In genomic region chr4:149702414-149703108, GRCh38 we compare ENCODE assay signal across 18 cellular contexts.
"Had no signal": no experiment of that assay in that cellular context is flagged by ENCODE, and none has a peak within 500 bp of the region (broad histone marks: within the 10 kb centered on the region; RNA-seq: fewer than 3 reads in every experiment).

No MANE protein-coding gene starts in this region.

- H3K4me3 ChIP-seq: body of pancreas, lung, neural progenitor cell, ovary, testis, upper lobe of right lung had no signal

- H3K9me3 Mint-ChIP-seq: central memory CD8-positive, alpha-beta T cell; dendritic cell treated with granulocyte-macrophage colony-stimulating factor and Interleukin-4, amounts not matched to agents 40 ng/mL and 50 ng/mL, for 4 days; neural progenitor cell; stimulated activated naive CD8-positive, alpha-beta T cell treated with anti-CD3 and anti-CD28 coated beads, Interleukin-15, Interleukin-2, amounts not matched to agents 100 ng/mL and 50 ng/mL, for 24 hours had no signal

- H3K27me3 Mint-ChIP-seq: central memory CD8-positive, alpha-beta T cell; dendritic cell treated with granulocyte-macrophage colony-stimulating factor and Interleukin-4, amounts not matched to agents 40 ng/mL and 50 ng/mL, for 4 days; stimulated activated naive CD8-positive, alpha-beta T cell treated with anti-CD3 and anti-CD28 coated beads, Interleukin-15, Interleukin-2, amounts not matched to agents 100 ng/mL and 50 ng/mL, for 24 hours had no signal

- ATAC-seq: activated naive CD4-positive, alpha-beta T cell treated with anti-CD3 and anti-CD28 coated beads, Interleukin-2, amount 50 U/mL, for 72 hours; body of pancreas; upper lobe of right lung had no signal

- DNase-seq: activated CD4-positive, alpha-beta T cell treated with anti-CD3 and anti-CD28 coated beads, Interleukin-2, amount 50 U/mL, for 1 hour; activated T-cell treated with anti-CD3 and anti-CD28 coated beads, Interleukin-2, amount 50 U/mL, for 1 hour; amniotic stem cell; body of pancreas; glutamatergic neuron; immature natural killer cell; midbrain; ovary; stimulated activated CD4-positive, alpha-beta T cell treated with anti-CD3 and anti-CD28 coated beads, Interleukin-2, amount 100 ng/mL, for 48 hours; stimulated activated CD8-positive, alpha-beta memory T cell treated with anti-CD3 and anti-CD28 coated beads, Interleukin-4, amount 100 ng/mL, for 48 hours; testis; upper lobe of right lung had no signal

- H3K36me3 Mint-ChIP-seq: activated naive CD4-positive, alpha-beta T cell treated with anti-CD3 and anti-CD28 coated beads, Interleukin-2, amount 50 U/mL, for 72 hours; immature natural killer cell; neural progenitor cell had no signal

- H3K4me1 Mint-ChIP-seq: central memory CD8-positive, alpha-beta T cell; immature natural killer cell; neural progenitor cell had no signal

- H3K4me3 Mint-ChIP-seq: central memory CD8-positive, alpha-beta T cell; dendritic cell treated with granulocyte-macrophage colony-stimulating factor and Interleukin-4, amounts not matched to agents 40 ng/mL and 50 ng/mL, for 4 days; immature natural killer cell; neural progenitor cell; stimulated activated naive CD8-positive, alpha-beta T cell treated with anti-CD3 and anti-CD28 coated beads, Interleukin-15, Interleukin-2, amounts not matched to agents 100 ng/mL and 50 ng/mL, for 24 hours had no signal

- H3K27ac Mint-ChIP-seq: activated naive CD4-positive, alpha-beta T cell treated with anti-CD3 and anti-CD28 coated beads, Interleukin-2, amount 50 U/mL, for 72 hours; dendritic cell treated with granulocyte-macrophage colony-stimulating factor and Interleukin-4, amounts not matched to agents 40 ng/mL and 50 ng/mL, for 4 days; immature natural killer cell; neural progenitor cell; stimulated activated naive CD8-positive, alpha-beta T cell treated with anti-CD3 and anti-CD28 coated beads, Interleukin-15, Interleukin-2, amounts not matched to agents 100 ng/mL and 50 ng/mL, for 24 hours had no signal
